8 cellular contexts compared by ENCODE assay signal in genomic region chr13:23794267-23795161, GRCh38.
DNase-seq lines count a peak whose midpoint lies in the region; ATAC-seq, FAIRE-seq and TF ChIP-seq lines count a peak whose summit lies in the region.

No MANE protein-coding gene starts in this region.

- no peaks in the 10 kb centered on the region for H3K9me3 ChIP-seq in suprapubic skin

- ATAC-seq in GM18867 (IDR thresholded peaks at IDR 0.05; ENCODE audit: unreplicated experiment) (peak; percentile 63), HG03354 (IDR thresholded peaks at IDR 0.05; ENCODE audit: poor library complexity, severe bottlenecking, unreplicated experiment) (peak; percentile 65)

- H3K4me3 ChIP-seq in suprapubic skin, result no peak overlapping the region

- no peaks in the 10 kb centered on the region for H3K36me3 ChIP-seq in suprapubic skin

- no peak for TF ChIP-seq CTCF in suprapubic skin (IDR thresholded peaks at IDR 0.05)

- H3K27me3 ChIP-seq in suprapubic skin, result no peaks in the 10 kb centered on the region

- peaks cover 26% of the 10 kb centered on the region for H3K4me1 ChIP-seq in suprapubic skin

- WGBS in suprapubic skin, result 36% methylated on average over 7 of the region's 7 CpGs

- no peak overlapping the region for H3K27ac ChIP-seq in suprapubic skin

- DNase-seq in suprapubic skin (ENCODE audit: low spot score in 2 of 2), result no peak
- no peak for DNase-seq in RCC 7860 (ENCODE audit: low spot score)
- DNase-seq in NCI-H510A (lab: John Stamatoyannopoulos, UW), result no peak
- DNase-seq in NCI-H1436 (lab: John Stamatoyannopoulos, UW), result no peak

- TF ChIP-seq EP300 in suprapubic skin (IDR thresholded peaks at IDR 0.05), result no peak

- TF ChIP-seq POLR2A in suprapubic skin (IDR thresholded peaks at IDR 0.05), result no peak

- FAIRE-seq in A204.1 (lab: Jason Lieb, UNC) (peak; percentile 58), endometrium (lab: Jason Lieb, UNC) (peak; percentile 83), RCC 7860 (lab: Jason Lieb, UNC) (no peak)
